8 cellular contexts compared by ENCODE assay signal in the genomic region with DNA sequence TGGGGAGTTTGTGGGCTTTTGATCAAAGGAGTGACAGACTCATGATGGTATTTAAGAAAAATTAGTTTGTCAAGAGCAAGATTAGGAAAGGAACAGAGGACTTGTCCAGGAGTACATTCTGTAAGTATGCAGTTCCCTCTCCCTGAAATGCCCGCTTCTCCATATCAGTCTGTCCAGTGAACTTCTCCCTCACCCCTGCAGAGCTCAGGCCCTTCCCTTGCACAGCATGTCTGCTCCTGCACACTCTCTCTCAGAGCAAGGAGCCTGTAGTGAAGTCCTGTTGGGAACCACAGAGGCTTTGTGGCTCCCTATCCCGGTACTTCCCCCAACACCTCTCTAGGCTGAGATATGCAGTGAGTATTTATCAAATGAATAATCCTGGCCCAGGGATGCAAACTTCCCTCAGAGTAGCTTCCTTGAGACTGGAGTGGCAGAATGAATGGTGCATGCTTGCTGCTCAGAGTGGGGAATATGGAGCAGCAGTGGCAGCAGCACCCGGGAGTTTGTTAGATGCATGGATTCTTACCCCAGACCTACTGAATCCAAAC. TPM values are rescaled to one million over a fixed set of nuclear protein-coding genes. Genes with fewer than 3 reads are reported as not detected.
A peak's percentile ranks its signal among the peaks of the same experiment; 100 is the strongest.
DNase-seq lines count a peak whose midpoint lies in the region; ATAC-seq, FAIRE-seq and TF ChIP-seq lines count a peak whose summit lies in the region.

No MANE protein-coding gene starts in this region.

- H3K36me3 Mint-ChIP-seq in activated naive CD4-positive, alpha-beta T cell treated with anti-CD3 and anti-CD28 coated beads, Interleukin-2, amount 50 U/mL, for 24 hours = peaks cover 7% of the 10 kb centered on the region
- peaks cover 16% of the 10 kb centered on the region for H3K36me3 Mint-ChIP-seq in type B pancreatic cell

- DNase-seq in activated naive CD4-positive, alpha-beta T cell treated with anti-CD3 and anti-CD28 coated beads, Interleukin-2, amount 50 U/mL, for 16 hours = no peak
- DNase-seq in Kasumi-1 (lab: John Stamatoyannopoulos, UW) (peak; percentile 5 to 7), dermis blood vessel endothelial cell (peak; percentile 24), type B pancreatic cell (ENCODE audit: extremely low spot score, unreplicated experiment) (no peak), HCEC 1CT (no peak), frontal cortex (ENCODE audit: low spot score in 2 of 2) (no peak)

- FAIRE-seq in frontal cortex (lab: Jason Lieb, UNC) = no peak

- ATAC-seq in HG02981 (IDR thresholded peaks at IDR 0.05; ENCODE audit: unreplicated experiment) = no peak

- no peaks in the 10 kb centered on the region for H3K27me3 Mint-ChIP-seq in activated naive CD4-positive, alpha-beta T cell treated with anti-CD3 and anti-CD28 coated beads, Interleukin-2, amount 50 U/mL, for 24 hours
- no peaks in the 10 kb centered on the region for H3K27me3 Mint-ChIP-seq in type B pancreatic cell

- peak overlapping the region; percentile 47 for H3K27ac Mint-ChIP-seq in activated naive CD4-positive, alpha-beta T cell treated with anti-CD3 and anti-CD28 coated beads, Interleukin-2, amount 50 U/mL, for 24 hours
- no peak overlapping the region for H3K27ac Mint-ChIP-seq in type B pancreatic cell

- H3K9me3 Mint-ChIP-seq in activated naive CD4-positive, alpha-beta T cell treated with anti-CD3 and anti-CD28 coated beads, Interleukin-2, amount 50 U/mL, for 24 hours = no peaks in the 10 kb centered on the region
- H3K9me3 Mint-ChIP-seq in type B pancreatic cell = no peaks in the 10 kb centered on the region

- peaks cover 20% of the 10 kb centered on the region for H3K4me1 Mint-ChIP-seq in activated naive CD4-positive, alpha-beta T cell treated with anti-CD3 and anti-CD28 coated beads, Interleukin-2, amount 50 U/mL, for 24 hours
- peaks cover 20% of the 10 kb centered on the region for H3K4me1 Mint-ChIP-seq in type B pancreatic cell (ENCODE audit: unreplicated experiment)

- no peak for TF ChIP-seq CTCF in type B pancreatic cell (conservative IDR thresholded peaks at IDR 0.05)

- peak overlapping the region; percentile 87 for H3K4me3 Mint-ChIP-seq in activated naive CD4-positive, alpha-beta T cell treated with anti-CD3 and anti-CD28 coated beads, Interleukin-2, amount 50 U/mL, for 24 hours
- H3K4me3 Mint-ChIP-seq in type B pancreatic cell = peak overlapping the region; percentile 38

RNA-seq across cellular contexts. Expression of a gene that starts 48.8 kb away (rescaled TPM):
- 14.0 and 14.7 TPM in 2 replicates for total RNA-seq in dermis blood vessel endothelial cell
- 9.9 and 16.0 TPM in 2 replicates for total RNA-seq in type B pancreatic cell (ENCODE audit: low replicate concordance)
- total RNA-seq in frontal cortex = 13.0 TPM

RNA-seq across cellular contexts. Expression of a gene that starts 57.2 kb away (rescaled TPM):
- 0.68 and 1.1 TPM in 2 replicates for total RNA-seq in dermis blood vessel endothelial cell
- total RNA-seq in type B pancreatic cell (ENCODE audit: low replicate concordance) = 0.93 and 1.6 TPM in 2 replicates
- 1.2 TPM for total RNA-seq in frontal cortex

Comparison
In these comparisons a context has a peak if more than half of its experiments do, and no peak if none do; other contexts are left out.
1. DNase-seq: peak in Kasumi-1 (2 of 2) and dermis blood vessel endothelial cell (single experiment); none in activated naive CD4-positive, alpha-beta T cell treated with anti-CD3 and anti-CD28 coated beads, Interleukin-2, amount 50 U/mL, for 16 hours (single experiment), type B pancreatic cell (single experiment), HCEC 1CT (single experiment) and frontal cortex (0 of 2).